ENCODE assay signal across 15 cellular contexts in the genomic region with DNA sequence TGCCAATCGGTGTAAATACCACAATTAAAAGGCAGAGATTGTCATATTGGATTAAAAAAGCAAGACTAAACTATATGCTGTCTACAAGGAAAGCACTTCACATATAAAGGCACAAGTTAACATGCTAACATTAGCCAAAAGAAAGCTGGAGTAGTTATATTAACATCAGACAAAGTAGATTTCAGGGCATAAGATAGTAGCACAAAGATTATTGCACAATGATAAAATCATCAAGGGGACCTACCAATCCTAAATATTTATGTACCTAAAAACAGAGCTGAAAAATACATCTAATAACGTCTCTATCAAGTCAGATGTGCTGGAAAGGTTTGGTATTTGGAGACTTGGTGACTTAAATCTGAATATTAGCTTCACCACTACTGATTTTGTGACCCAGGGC.
DNase-seq lines count a peak whose midpoint lies in the region; ATAC-seq, FAIRE-seq and TF ChIP-seq lines count a peak whose summit lies in the region.
"Had no signal": no experiment of that assay in that cellular context is flagged by ENCODE, and none has a peak within 500 bp of the region (broad histone marks: within the 10 kb centered on the region; RNA-seq: fewer than 3 reads in every experiment).

No MANE protein-coding gene starts in this region.

- H3K36me3 ChIP-seq in lower lobe of right lung (no peaks in the 10 kb centered on the region), trophoblast cell (ENCODE audit: control insufficient read depth in 1 of 2, insufficient read depth in 2 of 2, low read length in 2 of 2) (no peaks in the 10 kb centered on the region), colonic mucosa (no peaks in the 10 kb centered on the region)
- H3K36me3 ChIP-seq: BLaER1 had no signal

- peak; percentile 32 for FAIRE-seq in D721Med (lab: Jason Lieb, UNC)
- FAIRE-seq: H54 had no signal

- no peak overlapping the region for H2AFZ ChIP-seq in trophoblast cell (ENCODE audit: insufficient read depth, low read length, poor library complexity)
- H2AFZ ChIP-seq: GM23338 had no signal

- H3K4me1 ChIP-seq in lower lobe of right lung (peaks cover 37% of the 10 kb centered on the region), trophoblast cell (ENCODE audit: control insufficient read depth in 1 of 2, insufficient read depth in 2 of 2, low read length in 2 of 2) (peaks cover 0 to 2% of the 10 kb centered on the region in 2 experiments), colonic mucosa (no peaks in the 10 kb centered on the region)
- H3K4me1 ChIP-seq: BLaER1 had no signal

- intact Hi-C loops in dorsolateral prefrontal cortex (cut with DNase I): no loop called here
- intact Hi-C loops in lower lobe of right lung (cut with DNase I): no loop called here
- intact Hi-C loops in colonic mucosa (cut with DNase I): no loop called here

- H3K23ac ChIP-seq in trophoblast cell (ENCODE audit: low read length): no peak overlapping the region

- H3K4me3 ChIP-seq in dorsolateral prefrontal cortex (peak overlapping the region in 1 of 59 donors; percentile 23), lower lobe of right lung (no peak overlapping the region), trophoblast cell (ENCODE audit: low read depth, low read length) (no peak overlapping the region), colonic mucosa (no peak overlapping the region)
- H3K4me3 ChIP-seq: BLaER1, GM23338 had no signal

- no peak overlapping the region for H2BK120ac ChIP-seq in trophoblast cell (ENCODE audit: insufficient read depth, low read length, poor library complexity)

- ATAC-seq in lower lobe of right lung: no peak
- ATAC-seq: GM23338 had no signal

- H3K4me2 ChIP-seq in trophoblast cell (ENCODE audit: low read length): no peak overlapping the region
- H3K4me2 ChIP-seq: BLaER1, GM23338 had no signal

- H3K79me2 ChIP-seq in trophoblast cell (ENCODE audit: control insufficient read depth, insufficient read depth, low read length, poor library complexity): no peaks in the 10 kb centered on the region

- no peak overlapping the region for H3K18ac ChIP-seq in trophoblast cell (ENCODE audit: low read length)

- no peak overlapping the region for H4K12ac ChIP-seq in trophoblast cell (ENCODE audit: low read depth, low read length)

- TF ChIP-seq CTCF in D721Med (IDR thresholded peaks at IDR 0.05; ENCODE audit: insufficient read depth, missing control alignments) (no peak), dorsolateral prefrontal cortex (IDR thresholded peaks at IDR 0.05 in 54 of 56, conservative IDR thresholded peaks at IDR 0.05 in 2 of 56; ENCODE audit: low read depth in 1 of 56, partially characterized antibody in 56 of 56) (no peak), lower lobe of right lung (IDR thresholded peaks at IDR 0.05) (no peak), colonic mucosa (IDR thresholded peaks at IDR 0.05) (no peak)

- no CpG with 5 or more reads among the region's 2 CpGs for WGBS in trophoblast cell (ENCODE audit: extremely low coverage, insufficient coverage, insufficient read length)

- no peak overlapping the region for H4K8ac ChIP-seq in trophoblast cell (ENCODE audit: low read depth, low read length)

- no peak overlapping the region for H2BK5ac ChIP-seq in trophoblast cell (ENCODE audit: low read depth, low read length, poor library complexity)

- H3K9ac ChIP-seq in trophoblast cell (ENCODE audit: low read length) (no peak overlapping the region), colonic mucosa (ENCODE audit: low read depth in 2 of 2, low read length in 2 of 2) (no peak overlapping the region)
- H3K9ac ChIP-seq: BLaER1 had no signal

- DNase-seq in D721Med (ENCODE audit: insufficient read length, low spot score) (no peak), dorsolateral prefrontal cortex (no peak), lower lobe of right lung (no peak), superior temporal gyrus (ENCODE audit: extremely low spot score) (peak; percentile 62), trophoblast cell (no peak), colonic mucosa (no peak), NCI-H146 treated with DMSO at 0.1 percent for 48 hours (lab: John Stamatoyannopoulos, UW; ENCODE audit: unreplicated experiment) (no peak), NCI-H1694 treated with DMSO at 0.1 percent for 48 hours (lab: John Stamatoyannopoulos, UW) (no peak)
- DNase-seq: 8988T; CD4-positive, alpha-beta memory T cell; DMS79 treated with DMSO at 0.1 percent for 48 hours; GF-D8 had no signal

- H3K9me3 ChIP-seq in lower lobe of right lung (peaks cover 7% of the 10 kb centered on the region), trophoblast cell (ENCODE audit: insufficient read depth, low read depth, low read length) (peaks cover 3% of the 10 kb centered on the region), colonic mucosa (no peaks in the 10 kb centered on the region)

- H2BK12ac ChIP-seq in trophoblast cell (ENCODE audit: low read length): no peak overlapping the region

- H2AK5ac ChIP-seq in trophoblast cell (ENCODE audit: low read length): no peak overlapping the region

- H3K27me3 ChIP-seq in dorsolateral prefrontal cortex (no peaks in the 10 kb centered on the region), lower lobe of right lung (ENCODE audit: low read depth) (no peaks in the 10 kb centered on the region), trophoblast cell (ENCODE audit: insufficient read depth, low read length) (no peaks in the 10 kb centered on the region), colonic mucosa (no peaks in the 10 kb centered on the region)
- H3K27me3 ChIP-seq: BLaER1 had no signal

- H4K91ac ChIP-seq in trophoblast cell (ENCODE audit: low read depth, low read length): no peak overlapping the region

- no peaks in the 10 kb centered on the region for H3K79me1 ChIP-seq in trophoblast cell (ENCODE audit: low read length)

- H3K27ac ChIP-seq in dorsolateral prefrontal cortex (peak overlapping the region in 51 of 59 donors; percentile 4 to 78 (median 50)), lower lobe of right lung (peak overlapping the region; percentile 7), trophoblast cell (ENCODE audit: low read depth, low read length) (no peak overlapping the region), colonic mucosa (no peak overlapping the region)
- H3K27ac ChIP-seq: BLaER1 had no signal

- no peak overlapping the region for H3K4ac ChIP-seq in trophoblast cell (ENCODE audit: low read depth, low read length)

- H3K14ac ChIP-seq in trophoblast cell (ENCODE audit: low read length): no peak overlapping the region

Comparison
In these comparisons a context has a peak if more than half of its experiments do, and no peak if none do; other contexts are left out.
1. H3K27ac ChIP-seq: peak in dorsolateral prefrontal cortex (51 of 59) and lower lobe of right lung (single experiment); none in trophoblast cell (single experiment) and colonic mucosa (single experiment).